In the genomic region with DNA sequence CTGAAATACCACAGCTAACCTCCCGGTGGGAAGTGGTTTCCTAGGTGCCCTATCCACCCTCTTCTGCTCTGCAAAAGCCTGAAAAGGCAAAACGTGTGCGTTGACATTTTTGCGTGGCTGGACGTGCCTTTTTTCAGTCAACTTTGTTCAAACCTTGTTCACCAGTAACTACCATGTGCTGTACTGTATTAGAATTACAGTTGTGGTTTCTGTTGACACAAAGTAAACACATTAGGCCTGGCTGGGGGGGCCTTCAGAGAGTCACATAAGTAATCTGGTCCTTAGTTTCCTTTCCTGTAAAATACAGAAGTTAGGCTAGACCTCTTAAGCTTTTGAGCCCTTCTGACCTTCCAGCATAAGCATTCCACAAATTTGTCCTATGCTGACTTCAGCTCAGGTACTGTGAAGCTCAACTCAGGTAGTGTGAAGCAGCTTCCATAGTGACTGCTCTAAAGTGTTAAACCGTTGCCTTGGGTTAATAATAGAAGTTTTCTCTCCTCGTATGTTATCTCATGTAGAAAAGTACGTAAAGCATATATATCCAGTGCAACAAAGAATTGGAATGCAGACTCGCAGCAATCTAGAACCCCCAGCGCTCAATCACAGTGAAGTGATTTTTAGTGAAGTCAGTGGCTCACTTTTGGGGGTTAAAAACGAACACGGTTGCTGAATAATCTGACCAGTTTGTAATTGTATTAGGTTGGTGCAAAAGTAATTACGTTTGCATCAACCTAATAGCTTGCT, we compare ENCODE assay signal across 1 cellular context.
TF ChIP-seq lines count a peak whose summit lies in the region.

No MANE protein-coding gene starts in this region.

TF ChIP-seq in A549, 52 proteins besides CTCF, POLR2A, EP300 and RAD21 (continued from another document):
- TF ChIP-seq, protein P1, sequence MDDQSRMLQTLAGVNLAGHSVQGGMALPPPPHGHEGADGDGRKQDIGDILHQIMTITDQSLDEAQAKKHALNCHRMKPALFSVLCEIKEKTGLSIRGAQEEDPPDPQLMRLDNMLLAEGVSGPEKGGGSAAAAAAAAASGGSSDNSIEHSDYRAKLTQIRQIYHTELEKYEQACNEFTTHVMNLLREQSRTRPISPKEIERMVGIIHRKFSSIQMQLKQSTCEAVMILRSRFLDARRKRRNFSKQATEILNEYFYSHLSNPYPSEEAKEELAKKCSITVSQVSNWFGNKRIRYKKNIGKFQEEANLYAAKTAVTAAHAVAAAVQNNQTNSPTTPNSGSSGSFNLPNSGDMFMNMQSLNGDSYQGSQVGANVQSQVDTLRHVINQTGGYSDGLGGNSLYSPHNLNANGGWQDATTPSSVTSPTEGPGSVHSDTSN (IDR thresholded peaks at IDR 0.05) = no peak
- TF ChIP-seq ZFP36 (IDR thresholded peaks at IDR 0.05; ENCODE audit: borderline replicate concordance, partially characterized antibody) (no peak), MAFK (IDR thresholded peaks at IDR 0.05; ENCODE audit: partially characterized antibody) (no peak), ESRRA (IDR thresholded peaks at IDR 0.05; ENCODE audit: borderline replicate concordance, low read length) (no peak)
- TF ChIP-seq, protein P2, sequence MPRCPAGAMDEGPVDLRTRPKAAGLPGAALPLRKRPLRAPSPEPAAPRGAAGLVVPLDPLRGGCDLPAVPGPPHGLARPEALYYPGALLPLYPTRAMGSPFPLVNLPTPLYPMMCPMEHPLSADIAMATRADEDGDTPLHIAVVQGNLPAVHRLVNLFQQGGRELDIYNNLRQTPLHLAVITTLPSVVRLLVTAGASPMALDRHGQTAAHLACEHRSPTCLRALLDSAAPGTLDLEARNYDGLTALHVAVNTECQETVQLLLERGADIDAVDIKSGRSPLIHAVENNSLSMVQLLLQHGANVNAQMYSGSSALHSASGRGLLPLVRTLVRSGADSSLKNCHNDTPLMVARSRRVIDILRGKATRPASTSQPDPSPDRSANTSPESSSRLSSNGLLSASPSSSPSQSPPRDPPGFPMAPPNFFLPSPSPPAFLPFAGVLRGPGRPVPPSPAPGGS (IDR thresholded peaks at IDR 0.05) = no peak
- TF ChIP-seq, protein P3, sequence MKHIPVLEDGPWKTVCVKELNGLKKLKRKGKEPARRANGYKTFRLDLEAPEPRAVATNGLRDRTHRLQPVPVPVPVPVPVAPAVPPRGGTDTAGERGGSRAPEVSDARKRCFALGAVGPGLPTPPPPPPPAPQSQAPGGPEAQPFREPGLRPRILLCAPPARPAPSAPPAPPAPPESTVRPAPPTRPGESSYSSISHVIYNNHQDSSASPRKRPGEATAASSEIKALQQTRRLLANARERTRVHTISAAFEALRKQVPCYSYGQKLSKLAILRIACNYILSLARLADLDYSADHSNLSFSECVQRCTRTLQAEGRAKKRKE (CRISPR knock-in tag; IDR thresholded peaks at IDR 0.05; ENCODE audit: low read depth) = no peak
